1 cellular context compared by ENCODE assay signal in the genomic region with DNA sequence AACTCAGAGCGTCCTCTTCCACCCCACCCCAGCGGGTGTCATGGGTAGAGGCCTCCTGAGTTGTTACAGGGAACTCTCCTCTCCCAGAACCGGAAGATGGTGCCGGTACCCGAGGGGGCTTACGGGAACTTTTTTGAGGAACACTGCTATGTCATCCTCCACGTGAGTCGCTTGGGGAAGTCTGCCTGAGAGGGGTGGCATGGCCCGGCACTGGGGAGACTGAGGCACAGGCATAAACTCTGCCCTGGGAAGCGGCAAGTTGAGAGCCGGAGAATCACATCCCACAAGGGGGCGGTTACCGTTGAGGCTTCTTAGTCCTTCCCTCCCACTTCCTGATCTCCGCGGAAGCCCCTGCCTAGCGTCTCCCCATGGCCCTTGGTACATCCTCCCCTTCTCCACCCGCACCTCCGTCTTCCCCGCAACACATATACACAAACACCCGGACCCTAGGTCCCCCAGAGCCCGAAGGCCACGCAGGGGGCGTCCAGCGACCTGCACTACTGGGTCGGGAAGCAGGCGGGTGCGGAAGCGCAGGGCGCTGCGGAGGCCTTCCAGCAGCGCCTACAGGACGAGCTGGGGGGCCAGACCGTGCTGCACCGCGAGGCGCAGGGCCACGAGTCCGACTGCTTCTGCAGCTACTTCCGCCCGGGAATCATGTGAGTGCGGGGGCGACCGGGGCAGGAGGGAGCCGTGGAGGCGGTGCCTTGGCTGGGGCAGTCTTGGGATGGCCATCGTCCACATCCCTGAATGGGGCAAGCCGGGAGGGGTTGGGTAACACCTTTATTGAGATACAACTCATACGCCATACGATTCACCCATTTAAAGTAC.
TF ChIP-seq lines count a peak whose summit lies in the region.

No MANE protein-coding gene starts in this region.

TF ChIP-seq in K562, 482 proteins besides CTCF, POLR2A, EP300 and RAD21 (continued from another document and continues in another):
- TF ChIP-seq, protein P1, sequence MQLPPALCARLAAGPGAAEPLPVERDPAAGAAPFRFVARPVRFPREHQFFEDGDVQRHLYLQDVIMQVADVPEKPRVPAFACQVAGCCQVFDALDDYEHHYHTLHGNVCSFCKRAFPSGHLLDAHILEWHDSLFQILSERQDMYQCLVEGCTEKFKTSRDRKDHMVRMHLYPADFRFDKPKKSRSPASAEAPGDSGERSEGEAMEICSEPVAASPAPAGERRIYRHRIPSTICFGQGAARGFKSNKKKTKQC (CRISPR knock-in tag; IDR thresholded peaks at IDR 0.05), result peak; percentile 79; the same call in 1 of the 2 replicates
- no peak for TF ChIP-seq ILF3 (IDR thresholded peaks at IDR 0.05; ENCODE audit: borderline replicate concordance)
- peak; percentile 45; the same call in 1 of the 2 replicates for TF ChIP-seq JUN (IDR thresholded peaks at IDR 0.05; ENCODE audit: borderline replicate concordance, low read depth, low read length)
- TF ChIP-seq JUN (CRISPR knock-in tag; IDR thresholded peaks at IDR 0.05; ENCODE audit: borderline replicate concordance), result no peak
- TF ChIP-seq IRF2 (CRISPR knock-in tag; IDR thresholded peaks at IDR 0.05), result no peak
- TF ChIP-seq NR1H2 (CRISPR knock-in tag; IDR thresholded peaks at IDR 0.05), result no peak; the same call in 1 of the 2 replicates
- peak; percentile 63; the same call in 1 of the 2 replicates for TF ChIP-seq GTF2F1 (IDR thresholded peaks at IDR 0.05; ENCODE audit: low read depth, low read length)
- TF ChIP-seq ATF7 (IDR thresholded peaks at IDR 0.05), result peak; percentile 89
- peak; percentile 41; the same call in 1 of the 2 replicates for TF ChIP-seq MTA2 (IDR thresholded peaks at IDR 0.05; ENCODE audit: low read depth)
- TF ChIP-seq SIRT6 (IDR thresholded peaks at IDR 0.05; ENCODE audit: low read depth, low read length), result no peak
- TF ChIP-seq, protein P2, sequence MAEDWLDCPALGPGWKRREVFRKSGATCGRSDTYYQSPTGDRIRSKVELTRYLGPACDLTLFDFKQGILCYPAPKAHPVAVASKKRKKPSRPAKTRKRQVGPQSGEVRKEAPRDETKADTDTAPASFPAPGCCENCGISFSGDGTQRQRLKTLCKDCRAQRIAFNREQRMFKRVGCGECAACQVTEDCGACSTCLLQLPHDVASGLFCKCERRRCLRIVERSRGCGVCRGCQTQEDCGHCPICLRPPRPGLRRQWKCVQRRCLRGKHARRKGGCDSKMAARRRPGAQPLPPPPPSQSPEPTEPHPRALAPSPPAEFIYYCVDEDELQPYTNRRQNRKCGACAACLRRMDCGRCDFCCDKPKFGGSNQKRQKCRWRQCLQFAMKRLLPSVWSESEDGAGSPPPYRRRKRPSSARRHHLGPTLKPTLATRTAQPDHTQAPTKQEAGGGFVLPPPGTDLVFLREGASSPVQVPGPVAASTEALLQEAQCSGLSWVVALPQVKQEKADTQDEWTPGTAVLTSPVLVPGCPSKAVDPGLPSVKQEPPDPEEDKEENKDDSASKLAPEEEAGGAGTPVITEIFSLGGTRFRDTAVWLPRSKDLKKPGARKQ (CRISPR knock-in tag; IDR thresholded peaks at IDR 0.05), result no peak
- TF ChIP-seq ZBTB49 (CRISPR knock-in tag; IDR thresholded peaks at IDR 0.05; ENCODE audit: borderline replicate concordance), result peak; percentile 78; the same call in 1 of the 2 replicates
- TF ChIP-seq, protein P3, sequence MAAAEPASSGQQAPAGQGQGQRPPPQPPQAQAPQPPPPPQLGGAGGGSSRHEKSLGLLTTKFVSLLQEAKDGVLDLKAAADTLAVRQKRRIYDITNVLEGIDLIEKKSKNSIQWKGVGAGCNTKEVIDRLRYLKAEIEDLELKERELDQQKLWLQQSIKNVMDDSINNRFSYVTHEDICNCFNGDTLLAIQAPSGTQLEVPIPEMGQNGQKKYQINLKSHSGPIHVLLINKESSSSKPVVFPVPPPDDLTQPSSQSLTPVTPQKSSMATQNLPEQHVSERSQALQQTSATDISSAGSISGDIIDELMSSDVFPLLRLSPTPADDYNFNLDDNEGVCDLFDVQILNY (CRISPR knock-in tag; IDR thresholded peaks at IDR 0.05), result peak; percentile 96
- TF ChIP-seq, protein P4, sequence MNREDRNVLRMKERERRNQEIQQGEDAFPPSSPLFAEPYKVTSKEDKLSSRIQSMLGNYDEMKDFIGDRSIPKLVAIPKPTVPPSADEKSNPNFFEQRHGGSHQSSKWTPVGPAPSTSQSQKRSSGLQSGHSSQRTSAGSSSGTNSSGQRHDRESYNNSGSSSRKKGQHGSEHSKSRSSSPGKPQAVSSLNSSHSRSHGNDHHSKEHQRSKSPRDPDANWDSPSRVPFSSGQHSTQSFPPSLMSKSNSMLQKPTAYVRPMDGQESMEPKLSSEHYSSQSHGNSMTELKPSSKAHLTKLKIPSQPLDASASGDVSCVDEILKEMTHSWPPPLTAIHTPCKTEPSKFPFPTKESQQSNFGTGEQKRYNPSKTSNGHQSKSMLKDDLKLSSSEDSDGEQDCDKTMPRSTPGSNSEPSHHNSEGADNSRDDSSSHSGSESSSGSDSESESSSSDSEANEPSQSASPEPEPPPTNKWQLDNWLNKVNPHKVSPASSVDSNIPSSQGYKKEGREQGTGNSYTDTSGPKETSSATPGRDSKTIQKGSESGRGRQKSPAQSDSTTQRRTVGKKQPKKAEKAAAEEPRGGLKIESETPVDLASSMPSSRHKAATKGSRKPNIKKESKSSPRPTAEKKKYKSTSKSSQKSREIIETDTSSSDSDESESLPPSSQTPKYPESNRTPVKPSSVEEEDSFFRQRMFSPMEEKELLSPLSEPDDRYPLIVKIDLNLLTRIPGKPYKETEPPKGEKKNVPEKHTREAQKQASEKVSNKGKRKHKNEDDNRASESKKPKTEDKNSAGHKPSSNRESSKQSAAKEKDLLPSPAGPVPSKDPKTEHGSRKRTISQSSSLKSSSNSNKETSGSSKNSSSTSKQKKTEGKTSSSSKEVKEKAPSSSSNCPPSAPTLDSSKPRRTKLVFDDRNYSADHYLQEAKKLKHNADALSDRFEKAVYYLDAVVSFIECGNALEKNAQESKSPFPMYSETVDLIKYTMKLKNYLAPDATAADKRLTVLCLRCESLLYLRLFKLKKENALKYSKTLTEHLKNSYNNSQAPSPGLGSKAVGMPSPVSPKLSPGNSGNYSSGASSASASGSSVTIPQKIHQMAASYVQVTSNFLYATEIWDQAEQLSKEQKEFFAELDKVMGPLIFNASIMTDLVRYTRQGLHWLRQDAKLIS (CRISPR knock-in tag; IDR thresholded peaks at IDR 0.05), result peak; percentile 92; the same call in 1 of the 2 replicates
- TF ChIP-seq ZBTB12 (CRISPR knock-in tag; IDR thresholded peaks at IDR 0.05), result 0 out of 2 replicates have a peak, but pooled peaks have one; percentile 4
- no peak for TF ChIP-seq ZKSCAN3 (CRISPR knock-in tag; IDR thresholded peaks at IDR 0.05)
- no peak for TF ChIP-seq CBX8 (IDR thresholded peaks at IDR 0.05; ENCODE audit: borderline replicate concordance, extremely low read depth, low read depth, low read length, poor library complexity, severe bottlenecking)
- TF ChIP-seq ZNF518B (CRISPR knock-in tag; IDR thresholded peaks at IDR 0.05), result no peak; the same call in 1 of the 2 replicates
- peak; percentile 89 for TF ChIP-seq ZEB2 (IDR thresholded peaks at IDR 0.05)
- no peak for TF ChIP-seq ZC3H8 (IDR thresholded peaks at IDR 0.05)
- TF ChIP-seq PHTF2 (CRISPR knock-in tag; IDR thresholded peaks at IDR 0.05), result no peak
- no peak for TF ChIP-seq CGGBP1 (CRISPR knock-in tag; IDR thresholded peaks at IDR 0.05)
- peak; percentile 54; the same call in 1 of the 2 replicates for TF ChIP-seq THAP12 (CRISPR knock-in tag; IDR thresholded peaks at IDR 0.05)
- TF ChIP-seq NEUROD1 (IDR thresholded peaks at IDR 0.05; ENCODE audit: borderline replicate concordance, low read depth, low read length, partially characterized antibody), result peak; percentile 79
- TF ChIP-seq GTF3C2 (IDR thresholded peaks at IDR 0.05; ENCODE audit: borderline replicate concordance, extremely low read depth, insufficient read length), result no peak
- TF ChIP-seq DPF2 (IDR thresholded peaks at IDR 0.05), result peak; percentile 61; the same call in 1 of the 2 replicates
- no peak for TF ChIP-seq FOXJ3 (CRISPR knock-in tag; IDR thresholded peaks at IDR 0.05)
- TF ChIP-seq TGIF2 (CRISPR knock-in tag; IDR thresholded peaks at IDR 0.05), result 0 out of 2 replicates have a peak, but pooled peaks have one; percentile 24
- peak; percentile 87 to 89 for TF ChIP-seq FOXK2 (conservative IDR thresholded peaks at IDR 0.05 in 1 of 2, IDR thresholded peaks at IDR 0.05 in 1 of 2; ENCODE audit: low read depth in 2 of 2)
- TF ChIP-seq HIVEP1 (CRISPR knock-in tag; IDR thresholded peaks at IDR 0.05), result no peak
- TF ChIP-seq ZNF41 (CRISPR knock-in tag; conservative IDR thresholded peaks at IDR 0.05), result no peak
- TF ChIP-seq ZNF444 (CRISPR knock-in tag; IDR thresholded peaks at IDR 0.05), result no peak
